Comparison of ENCODE assay signal across 22 cellular contexts in the genomic region with DNA sequence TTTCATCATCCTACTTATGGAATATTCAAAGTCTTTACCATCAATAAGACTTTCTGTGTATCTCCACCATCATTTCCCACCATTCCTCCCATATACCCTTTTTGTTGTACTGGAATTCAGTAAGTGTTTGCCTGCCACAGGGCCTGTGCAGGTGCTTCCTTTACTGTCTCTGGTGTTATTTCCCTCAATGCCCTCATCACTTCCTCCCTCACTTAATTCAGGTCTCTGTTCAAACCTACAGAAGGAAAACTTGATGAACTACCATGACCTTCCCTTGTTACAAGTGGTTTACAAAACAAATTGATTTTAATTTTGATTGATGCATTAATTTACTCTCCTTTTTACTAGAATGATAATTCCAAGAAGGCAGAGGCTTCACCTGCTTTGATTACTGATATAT.
"Had no signal": no experiment of that assay in that cellular context is flagged by ENCODE, and none has a peak within 500 bp of the region (broad histone marks: within the 10 kb centered on the region; RNA-seq: fewer than 3 reads in every experiment).

No MANE protein-coding gene starts in this region.

- H3K27ac ChIP-seq: HL-60, RWPE1 had no signal

- H3K4me2 ChIP-seq: SK-N-SH had no signal

- H3K36me3 Mint-ChIP-seq: IgD-negative memory B cell had no signal

- H3K27ac Mint-ChIP-seq: IgD-negative memory B cell had no signal

- H3K36me3 ChIP-seq: MG63 had no signal

- H3K4me3 ChIP-seq: K562, MG63 had no signal

- DNase-seq: MG63, NCI-H1092 treated with DMSO at 0.1 percent for 48 hours, NCI-H1436, NCI-H187, NCI-H2029, NCI-H2081 treated with DMSO at 0.1 percent for 48 hours, NCI-H2171, NCI-H226, NCI-H446, NCI-H510A, NCI-H524 treated with DMSO at 0.1 percent for 48 hours, NCI-H69, NCI-H774, SHP77, SK-N-SH, SW 1271 had no signal

- H3K27me3 Mint-ChIP-seq: IgD-negative memory B cell had no signal

- H3K27me3 ChIP-seq: MG63 had no signal

- FAIRE-seq: HTR-8/SVneo, K562, RCC 7860 had no signal

- H3K4me1 Mint-ChIP-seq: IgD-negative memory B cell had no signal

- H3K4me3 Mint-ChIP-seq: IgD-negative memory B cell had no signal

- H3K9me2 ChIP-seq: SK-N-SH had no signal

- ATAC-seq: K562 had no signal

- H3K9me3 ChIP-seq: MG63, SK-N-SH had no signal

- H3K9ac ChIP-seq: SK-N-SH had no signal
